In genomic region chr11:118915396-118915795, GRCh38 we compare ENCODE assay signal across 10 cellular contexts. TPM values are rescaled to one million over a fixed set of nuclear protein-coding genes. Genes with fewer than 3 reads are reported as not detected.
A peak's percentile ranks its signal among the peaks of the same experiment; 100 is the strongest.
DNase-seq lines count a peak whose midpoint lies in the region; ATAC-seq and TF ChIP-seq lines count a peak whose summit lies in the region.
"Had no signal": no experiment of that assay in that cellular context is flagged by ENCODE, and none has a peak within 500 bp of the region (broad histone marks: within the 10 kb centered on the region; RNA-seq: fewer than 3 reads in every experiment).

No MANE protein-coding gene starts in this region.

- peak overlapping the region; percentile 96 for H3K9ac ChIP-seq in mesenchymal stem cell (ENCODE audit: low read length)

- H3K36me3 Mint-ChIP-seq in activated T-cell treated with anti-CD3 and anti-CD28 coated beads, Interleukin-2, amount 50 U/mL, for 24 hours (ENCODE audit: low read depth): peaks cover 12% of the 10 kb centered on the region

- H3K4me3 Mint-ChIP-seq in activated T-cell treated with anti-CD3 and anti-CD28 coated beads, Interleukin-2, amount 50 U/mL, for 24 hours: peak overlapping the region; percentile 70

- H3K4me2 ChIP-seq in mesenchymal stem cell (ENCODE audit: low read length, poor library complexity, severe bottlenecking): no peak overlapping the region

- peak overlapping the region in 1 of 2 experiments; percentile 43 for H3K23ac ChIP-seq in mesenchymal stem cell (ENCODE audit: low read length in 2 of 2)

- peak overlapping the region; percentile 7 to 98 for H3K4me3 ChIP-seq in ascending aorta
- no peak overlapping the region for H3K4me3 ChIP-seq in mesenchymal stem cell (ENCODE audit: insufficient read depth in 1 of 2, low read depth in 1 of 2, low read length in 2 of 2)
- H3K4me3 ChIP-seq in tibial artery: peak overlapping the region in 1 of 2 donors; percentile 19

- H3K36me3 ChIP-seq in ascending aorta: no peaks in the 10 kb centered on the region
- H3K36me3 ChIP-seq in mesenchymal stem cell (ENCODE audit: control insufficient read depth in 1 of 2, insufficient read depth in 2 of 2, low read depth in 1 of 2, low read length in 2 of 2): peaks cover 0 to 5% of the 10 kb centered on the region in 2 experiments
- H3K36me3 ChIP-seq in tibial artery: no peaks in the 10 kb centered on the region
- H3K36me3 ChIP-seq: BE2C had no signal

- ATAC-seq in HG02759 (IDR thresholded peaks at IDR 0.05; ENCODE audit: unreplicated experiment): no peak

- peaks cover 95% of the 10 kb centered on the region for H3K4me1 Mint-ChIP-seq in activated T-cell treated with anti-CD3 and anti-CD28 coated beads, Interleukin-2, amount 50 U/mL, for 24 hours (ENCODE audit: low read depth)

- H3K27me3 ChIP-seq in ascending aorta (no peaks in the 10 kb centered on the region), mesenchymal stem cell (ENCODE audit: control insufficient read depth in 1 of 2, insufficient read depth in 1 of 2, low read length in 2 of 2) (no peaks in the 10 kb centered on the region), tibial artery (no peaks in the 10 kb centered on the region)
- H3K27me3 ChIP-seq: BE2C had no signal

- H3K14ac ChIP-seq in mesenchymal stem cell (ENCODE audit: low read length in 2 of 2): peak overlapping the region in 1 of 2 experiments; percentile 71

- intact Hi-C loops in ascending aorta (cut with DNase I): no loop called here
- intact Hi-C loops in tibial artery (cut with DNase I; ENCODE audit: low total_unique reads): no loop called here

- H3K27ac Mint-ChIP-seq in activated T-cell treated with anti-CD3 and anti-CD28 coated beads, Interleukin-2, amount 50 U/mL, for 24 hours: peak overlapping the region; percentile 99

- H3K9me3 Mint-ChIP-seq in activated T-cell treated with anti-CD3 and anti-CD28 coated beads, Interleukin-2, amount 50 U/mL, for 24 hours: no peaks in the 10 kb centered on the region

- H2AK5ac ChIP-seq in mesenchymal stem cell (ENCODE audit: low read length, severe bottlenecking): peak overlapping the region; percentile 99

- H3K79me1 ChIP-seq in mesenchymal stem cell (replicated peaks; ENCODE audit: low read length, poor library complexity, severe bottlenecking): no peaks in the 10 kb centered on the region

- no peak overlapping the region for H2BK15ac ChIP-seq in mesenchymal stem cell (ENCODE audit: low read depth, poor library complexity, severe bottlenecking)

- H3K27me3 Mint-ChIP-seq in activated T-cell treated with anti-CD3 and anti-CD28 coated beads, Interleukin-2, amount 50 U/mL, for 24 hours: no peaks in the 10 kb centered on the region

- peak overlapping the region; percentile 54 for H2BK5ac ChIP-seq in mesenchymal stem cell (ENCODE audit: low read depth, low read length, poor library complexity, severe bottlenecking)

- H3K27ac ChIP-seq in ascending aorta (peak overlapping the region; percentile 97), mesenchymal stem cell (ENCODE audit: low read length, poor library complexity, severe bottlenecking) (peak overlapping the region; percentile 97), tibial artery (peak overlapping the region; percentile 85 to 99)

- H2BK120ac ChIP-seq in mesenchymal stem cell (ENCODE audit: low read depth, low read length): no peak overlapping the region

- 100% methylated on average over 2 of the region's 2 CpGs for WGBS in mesenchymal stem cell

- H3K4ac ChIP-seq in mesenchymal stem cell (ENCODE audit: low read depth in 1 of 2, low read length in 2 of 2): peak overlapping the region; percentile 1 to 35

- no peak for DNase-seq in activated T-cell treated with anti-CD3 and anti-CD28 coated beads, Interleukin-2, amount 50 U/mL, for 24 hours
- DNase-seq in activated T-cell treated with anti-CD3 and anti-CD28 coated beads, Interleukin-2, amount 50 U/mL, for 48 hours: no peak
- DNase-seq in ascending aorta (ENCODE audit: low spot score in 2 of 2) (no peak), mesenchymal stem cell (no peak), tibial artery (no peak), OCI-M2 (lab: John Stamatoyannopoulos, UW; ENCODE audit: unreplicated experiment) (no peak), GF-D8 (lab: John Stamatoyannopoulos, UW) (no peak)
- DNase-seq: BE2C, NCI-H1092 had no signal

- TF ChIP-seq CTCF in ascending aorta (IDR thresholded peaks at IDR 0.05) (no peak), tibial artery (IDR thresholded peaks at IDR 0.05) (no peak)

- peak overlapping the region; percentile 76 to 79 for H2BK12ac ChIP-seq in mesenchymal stem cell (ENCODE audit: low read length in 2 of 2)

- H4K8ac ChIP-seq in mesenchymal stem cell (ENCODE audit: low read length): no peak overlapping the region

- peak overlapping the region; percentile 14 for H4K91ac ChIP-seq in mesenchymal stem cell (ENCODE audit: low read length)

- H3K4me1 ChIP-seq in ascending aorta: peaks cover 74 to 93% of the 10 kb centered on the region in 2 donors
- peaks cover 88% of the 10 kb centered on the region for H3K4me1 ChIP-seq in mesenchymal stem cell (ENCODE audit: control insufficient read depth, insufficient read depth, low read depth, low read length)
- peaks cover 31 to 100% (median 99%) of the 10 kb centered on the region in 4 donors for H3K4me1 ChIP-seq in tibial artery

- H3K18ac ChIP-seq in mesenchymal stem cell (ENCODE audit: low read depth in 1 of 2, low read length in 2 of 2): peak overlapping the region; percentile 40 to 75

- no peak overlapping the region for H2AFZ ChIP-seq in mesenchymal stem cell (ENCODE audit: low read depth, low read length)

- H3K9me3 ChIP-seq in ascending aorta (no peaks in the 10 kb centered on the region), mesenchymal stem cell (ENCODE audit: control insufficient read depth, low read length) (no peaks in the 10 kb centered on the region), tibial artery (no peaks in the 10 kb centered on the region)
- H3K9me3 ChIP-seq: BE2C had no signal

RNA-seq across cellular contexts. Expression of gene BCL9L, which starts 10.3 kb away (rescaled TPM):
- total RNA-seq in ascending aorta: 46.5 TPM
- 121 TPM for polyA plus RNA-seq in mesenchymal stem cell (2013, experiment 1 of 2)
- 115 TPM for polyA plus RNA-seq in mesenchymal stem cell (2013, experiment 2 of 2)

RNA-seq across cellular contexts. Expression of gene CXCR5, which starts 31.7 kb away (rescaled TPM):
- total RNA-seq in ascending aorta: not detected
- 0.01 TPM for polyA plus RNA-seq in mesenchymal stem cell (2013, experiment 1 of 2)
- polyA plus RNA-seq in mesenchymal stem cell (2013, experiment 2 of 2): 0.01 TPM

RNA-seq across cellular contexts. Expression of gene UPK2, which starts 40.7 kb away (rescaled TPM):
- not detected for total RNA-seq in ascending aorta
- polyA plus RNA-seq in mesenchymal stem cell (2013, experiment 1 of 2): 0.04 TPM
- polyA plus RNA-seq in mesenchymal stem cell (2013, experiment 2 of 2): not detected

RNA-seq across cellular contexts. Expression of gene FOXR1, which starts 56.2 kb away (rescaled TPM):
- total RNA-seq in ascending aorta: not detected
- polyA plus RNA-seq in mesenchymal stem cell (2013, experiment 1 of 2): not detected
- not detected for polyA plus RNA-seq in mesenchymal stem cell (2013, experiment 2 of 2)

Comparison
In these comparisons a context has a peak if more than half of its experiments do, and no peak if none do; other contexts are left out.
1. H3K4me3 ChIP-seq: peak in ascending aorta (2 of 2); none in mesenchymal stem cell (0 of 2).
2. Peak in every context shown above with its lines, with median percentiles within 50 percentile points of each other: H3K27ac ChIP-seq.